17 cellular contexts compared by ENCODE assay signal in genomic region chr3:87437765-87438164, GRCh38.
DNase-seq lines count a peak whose midpoint lies in the region; ATAC-seq and TF ChIP-seq lines count a peak whose summit lies in the region.
"Had no signal": no experiment of that assay in that cellular context is flagged by ENCODE, and none has a peak within 500 bp of the region (broad histone marks: within the 10 kb centered on the region; RNA-seq: fewer than 3 reads in every experiment).

No MANE protein-coding gene starts in this region.

- H3K4me1 ChIP-seq in breast epithelium, result no peaks in the 10 kb centered on the region
- H3K4me1 ChIP-seq: gastroesophageal sphincter had no signal

- DNase-seq in MCF 10A (ENCODE audit: unreplicated experiment), result peak; percentile 38
- DNase-seq in breast epithelium (ENCODE audit: low spot score in 2 of 2), result no peak
- DNase-seq in RPMI7951 (ENCODE audit: low read depth), result peak; percentile 1
- peak; percentile 34 for DNase-seq in glomerular visceral epithelial cell (ENCODE audit: extremely low spot score)
- no peak for DNase-seq in NCI-H748 (lab: John Stamatoyannopoulos, UW; ENCODE audit: unreplicated experiment)
- DNase-seq in DMS153 treated with DMSO at 0.1 percent for 48 hours (lab: John Stamatoyannopoulos, UW; ENCODE audit: unreplicated experiment), result no peak
- DNase-seq: activated naive CD4-positive, alpha-beta T cell treated with anti-CD3 and anti-CD28 coated beads, Interleukin-2, amount 50 U/mL, for 16 hours; NCI-H1417; NCI-H446; nephron progenitor cell; stimulated activated CD4-positive, alpha-beta T cell treated with anti-CD3 and anti-CD28 coated beads, Interleukin-2, amount 100 ng/mL, for 48 hours; stimulated activated CD8-positive, alpha-beta memory T cell treated with anti-CD3 and anti-CD28 coated beads, Interleukin-4, amount 100 ng/mL, for 48 hours had no signal

- H3K9me3 ChIP-seq in breast epithelium, result no peaks in the 10 kb centered on the region
- H3K9me3 ChIP-seq: gastroesophageal sphincter had no signal

- POLR2A ChIA-PET in MCF 10A (lab: Yijun Ruan, JAX), result no interaction called here

- no peak overlapping the region for H3K27ac ChIP-seq in breast epithelium
- H3K27ac ChIP-seq: gastroesophageal sphincter had no signal

- H3K27me3 ChIP-seq in breast epithelium, result no peaks in the 10 kb centered on the region
- H3K27me3 ChIP-seq: gastroesophageal sphincter had no signal

- no peaks in the 10 kb centered on the region for H3K36me3 Mint-ChIP-seq in MCF 10A (ENCODE audit: insufficient read depth, unreplicated experiment)

- peaks cover 18% of the 10 kb centered on the region for H3K4me1 Mint-ChIP-seq in MCF 10A (ENCODE audit: insufficient read depth, unreplicated experiment)
- H3K4me1 Mint-ChIP-seq: central memory CD8-positive, alpha-beta T cell; GM23338; nephron progenitor cell had no signal

- no peak for ATAC-seq in GM18909 (IDR thresholded peaks at IDR 0.05; ENCODE audit: poor library complexity, unreplicated experiment)
- ATAC-seq in HG03280 (IDR thresholded peaks at IDR 0.05; ENCODE audit: unreplicated experiment), result no peak
- ATAC-seq: gastroesophageal sphincter, GM23338 had no signal

- intact Hi-C loops in MCF 10A (cut with micrococcal nuclease), result no loop called here
- intact Hi-C loops in breast epithelium (cut with DNase I; ENCODE audit: low total_unique reads), result no loop called here

- CTCF ChIA-PET in MCF 10A (lab: Yijun Ruan, JAX), result no interaction called here

- TF ChIP-seq CTCF in MCF 10A (IDR thresholded peaks at IDR 0.05; ENCODE audit: unreplicated experiment) (no peak), breast epithelium (IDR thresholded peaks at IDR 0.05) (no peak)

- H3K36me3 ChIP-seq in breast epithelium, result no peaks in the 10 kb centered on the region
- H3K36me3 ChIP-seq: gastroesophageal sphincter had no signal

- peak overlapping the region; percentile 12 for H3K4me3 Mint-ChIP-seq in MCF 10A (ENCODE audit: unreplicated experiment)
- H3K4me3 Mint-ChIP-seq: central memory CD8-positive, alpha-beta T cell; GM23338; nephron progenitor cell had no signal

- H3K27ac Mint-ChIP-seq in MCF 10A (ENCODE audit: low read depth, unreplicated experiment), result no peak overlapping the region
- H3K27ac Mint-ChIP-seq: GM23338, nephron progenitor cell had no signal

- peaks cover 8% of the 10 kb centered on the region for H3K9me3 Mint-ChIP-seq in MCF 10A (ENCODE audit: unreplicated experiment)
- H3K9me3 Mint-ChIP-seq: GM23338, nephron progenitor cell had no signal

- no peak for TF ChIP-seq POLR2A in breast epithelium (IDR thresholded peaks at IDR 0.05)

- no TSS peak for BruUV-seq in MCF 10A (replicated peaks; lab: Mats Ljungman, UMichigan)

- no peak overlapping the region for H3K4me3 ChIP-seq in breast epithelium
- H3K4me3 ChIP-seq: gastroesophageal sphincter, GM23338 had no signal

- no peaks in the 10 kb centered on the region for H3K27me3 Mint-ChIP-seq in MCF 10A (ENCODE audit: insufficient read depth, unreplicated experiment)
- H3K27me3 Mint-ChIP-seq: central memory CD8-positive, alpha-beta T cell had no signal

Comparison
In these comparisons a context has a peak if more than half of its experiments do, and no peak if none do; other contexts are left out.
1. DNase-seq: peak in MCF 10A (single experiment), RPMI7951 (single experiment) and glomerular visceral epithelial cell (single experiment); none in breast epithelium (0 of 2), NCI-H748 (single experiment) and DMS153 treated with DMSO at 0.1 percent for 48 hours (single experiment).